In the genomic region with DNA sequence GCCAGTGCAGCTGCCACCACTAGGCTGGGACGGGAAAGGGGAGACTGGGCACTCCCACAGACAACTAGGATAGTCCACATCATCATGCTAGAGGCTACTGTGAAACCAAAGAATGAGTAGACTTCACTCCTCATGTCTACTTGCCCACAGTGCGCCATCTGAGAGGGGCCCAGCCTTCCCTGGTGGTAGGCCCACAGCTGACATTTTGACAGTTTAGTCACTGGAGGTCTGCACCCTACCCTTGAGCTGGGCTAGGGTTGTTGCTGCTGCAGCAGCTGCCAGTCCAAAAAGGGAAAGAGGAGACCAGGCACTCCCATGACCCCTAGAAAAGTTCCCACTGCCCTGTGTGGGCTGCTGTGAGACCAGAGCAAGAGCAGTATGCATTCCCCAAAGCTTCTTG, we compare ENCODE assay signal across 38 cellular contexts.
"Had no signal": no experiment of that assay in that cellular context is flagged by ENCODE, and none has a peak within 500 bp of the region (broad histone marks: within the 10 kb centered on the region; RNA-seq: fewer than 3 reads in every experiment).

No MANE protein-coding gene starts in this region.

- H3K27ac ChIP-seq: adrenal gland, body of pancreas, brain microvascular endothelial cell, breast epithelium, VCaP had no signal

- H3K4me3 ChIP-seq: adrenal gland, body of pancreas, breast epithelium had no signal

- H3K4me1 ChIP-seq: adrenal gland, body of pancreas, breast epithelium had no signal

- H3K4me3 Mint-ChIP-seq: activated B cell treated with CpG ODN at 0.5 μM for 24 hours; activated CD4-positive, alpha-beta memory T cell treated with anti-CD3 and anti-CD28 coated beads for 36 hours; activated CD4-positive, alpha-beta T cell treated with anti-CD3 and anti-CD28 coated beads, Interleukin-2, amount 10 ng/mL, durations not matched to agents 24 days and 14 days; activated CD8-positive, alpha-beta T cell treated with anti-CD3 and anti-CD28 coated beads for 36 hours; activated naive CD4-positive, alpha-beta T cell treated with anti-CD3 and anti-CD28 coated beads for 36 hours; activated naive CD8-positive, alpha-beta T cell treated with anti-CD3 and anti-CD28 coated beads for 36 hours; activated T-cell treated with anti-CD3 and anti-CD28 coated beads, Interleukin-2, amount 50 U/mL, for 4 hours; activated T-cell treated with anti-CD3 and anti-CD28 coated beads, Interleukin-2, amount 50 U/mL, for 72 hours; activated T-helper 1 cell treated with anti-CD3 and anti-CD28 coated beads, Interleukin-12 subunit alpha, Interleukin-12 subunit beta, Interleukin-2, Interleukin-4 antibody, amounts not matched to agents 30 ng/mL and 10 ng/mL and 1 ng/mL, durations not matched to agents 14 hours and 24 hours and 36 hours; activated T-helper 17 cell treated with anti-CD3 and anti-CD28 coated beads, Interleukin-2, amount 50 U/mL, for 72 hours; T-helper 1 cell treated with Interleukin-12 subunit alpha and Interleukin-12 subunit beta and Interleukin-4 antibody, amounts not matched to agents 30 μg/mL and 1 μg/mL, for 36 hours; T-helper 2 cell treated with Interferon-gamma antibody and Interleukin-4, amounts not matched to agents 5 μg/mL and 100 μg/mL, for 36 hours had no signal

- H3K4me1 Mint-ChIP-seq: activated B cell treated with CpG ODN at 0.5 μM for 24 hours; activated CD4-positive, alpha-beta T cell treated with anti-CD3 and anti-CD28 coated beads, Interleukin-2, amount 10 ng/mL, durations not matched to agents 24 days and 14 days; activated naive CD8-positive, alpha-beta T cell treated with anti-CD3 and anti-CD28 coated beads for 36 hours; activated T-helper 17 cell treated with anti-CD3 and anti-CD28 coated beads, Interleukin-2, amount 50 U/mL, for 72 hours had no signal

- FAIRE-seq: astrocyte, TTC549 had no signal

- H3K27me3 Mint-ChIP-seq: activated B cell treated with CpG ODN at 0.5 μM for 24 hours; activated CD4-positive, alpha-beta memory T cell treated with anti-CD3 and anti-CD28 coated beads for 36 hours; activated CD4-positive, alpha-beta T cell treated with anti-CD3 and anti-CD28 coated beads, Interleukin-2, amount 10 ng/mL, durations not matched to agents 24 days and 14 days; activated CD8-positive, alpha-beta T cell treated with anti-CD3 and anti-CD28 coated beads for 36 hours; activated naive CD8-positive, alpha-beta T cell treated with anti-CD3 and anti-CD28 coated beads for 36 hours; activated T-helper 17 cell treated with anti-CD3 and anti-CD28 coated beads, Interleukin-2, amount 50 U/mL, for 72 hours had no signal

- H3K36me3 ChIP-seq: adrenal gland, brain microvascular endothelial cell, breast epithelium had no signal

- H3K9me3 ChIP-seq: adrenal gland had no signal

- DNase-seq: activated B cell treated with CpG ODN at 0.5 μM for 24 hours; activated CD4-positive, alpha-beta memory T cell treated with anti-CD3 and anti-CD28 coated beads for 36 hours; activated CD4-positive, alpha-beta T cell treated with anti-CD3 and anti-CD28 coated beads for 4 hours; activated CD4-positive, alpha-beta T cell treated with anti-CD3 and anti-CD28 coated beads, Interleukin-2, amount 10 ng/mL, durations not matched to agents 24 days and 14 days; activated CD4-positive, alpha-beta T cell treated with anti-CD3 and anti-CD28 coated beads, Interleukin-2, amount 50 U/mL, for 1 hour; activated CD4-positive, alpha-beta T cell treated with anti-CD3 and anti-CD28 coated beads, Interleukin-2, amount 50 U/mL, for 4 hours; activated CD4-positive, CD25-positive, alpha-beta regulatory T cell treated with anti-CD3 and anti-CD28 coated beads, Interleukin-2, amount 50 U/mL, for 72 hours; activated CD8-positive, alpha-beta memory T cell treated with anti-CD3 and anti-CD28 coated beads, Interleukin-2, amount 50 U/mL, for 4 hours; activated CD8-positive, alpha-beta T cell treated with anti-CD3 and anti-CD28 coated beads for 36 hours; activated effector memory CD4-positive, alpha-beta T cell treated with anti-CD3 and anti-CD28 coated beads, Interleukin-2, amount 50 U/mL, for 16 hours; activated gamma-delta T cell treated with Interleukin-2 at 50 U/mL for 16 hours; activated naive CD4-positive, alpha-beta T cell; activated naive CD4-positive, alpha-beta T cell treated with anti-CD3 and anti-CD28 coated beads for 36 hours; activated naive CD4-positive, alpha-beta T cell treated with anti-CD3 and anti-CD28 coated beads, Interleukin-2, amount 50 U/mL, for 16 hours; activated naive CD8-positive, alpha-beta T cell treated with anti-CD3 and anti-CD28 coated beads for 36 hours; activated T-cell treated with anti-CD3 and anti-CD28 coated beads for 4 hours; activated T-cell treated with anti-CD3 and anti-CD28 coated beads, Interleukin-2, amount 50 U/mL, for 1 hour; activated T-cell treated with anti-CD3 and anti-CD28 coated beads, Interleukin-2, amount 50 U/mL, for 4 hours; activated T-cell treated with anti-CD3 and anti-CD28 coated beads, Interleukin-2, amount 50 U/mL, for 72 hours; adrenal gland; amniotic stem cell; aorta; body of pancreas; brain microvascular endothelial cell; central memory CD4-positive, alpha-beta T cell; SW 1271; T-helper 1 cell; T-helper 2 cell; T-helper 9 cell had no signal

- H3K27ac Mint-ChIP-seq: activated B cell treated with CpG ODN at 0.5 μM for 24 hours; activated CD4-positive, alpha-beta memory T cell treated with anti-CD3 and anti-CD28 coated beads for 36 hours; activated CD4-positive, alpha-beta T cell treated with anti-CD3 and anti-CD28 coated beads, Interleukin-2, amount 10 ng/mL, durations not matched to agents 24 days and 14 days; activated CD8-positive, alpha-beta T cell treated with anti-CD3 and anti-CD28 coated beads for 36 hours; activated naive CD4-positive, alpha-beta T cell treated with anti-CD3 and anti-CD28 coated beads for 36 hours; activated naive CD4-positive, alpha-beta T cell treated with anti-CD3 and anti-CD28 coated beads, Interleukin-2, amount 50 U/mL, for 72 hours; activated naive CD8-positive, alpha-beta T cell treated with anti-CD3 and anti-CD28 coated beads for 36 hours; activated T-cell treated with anti-CD3 and anti-CD28 coated beads, Interleukin-2, amount 50 U/mL, for 72 hours; activated T-helper 1 cell treated with anti-CD3 and anti-CD28 coated beads, Interleukin-12 subunit alpha, Interleukin-12 subunit beta, Interleukin-2, Interleukin-4 antibody, amounts not matched to agents 30 ng/mL and 10 ng/mL and 1 ng/mL, durations not matched to agents 14 hours and 24 hours and 36 hours; activated T-helper 17 cell treated with anti-CD3 and anti-CD28 coated beads, Interleukin-2, amount 50 U/mL, for 72 hours; T-helper 1 cell treated with Interleukin-12 subunit alpha and Interleukin-12 subunit beta and Interleukin-4 antibody, amounts not matched to agents 30 μg/mL and 1 μg/mL, for 36 hours; T-helper 2 cell treated with Interferon-gamma antibody and Interleukin-4, amounts not matched to agents 5 μg/mL and 100 μg/mL, for 36 hours had no signal

- ATAC-seq: activated CD8-positive, alpha-beta T cell treated with anti-CD3 and anti-CD28 coated beads for 36 hours; activated naive CD4-positive, alpha-beta T cell treated with anti-CD3 and anti-CD28 coated beads, Interleukin-2, amount 50 U/mL, for 72 hours; activated T-cell treated with anti-CD3 and anti-CD28 coated beads, Interleukin-2, amount 50 U/mL, for 4 hours; activated T-cell treated with anti-CD3 and anti-CD28 coated beads, Interleukin-2, amount 50 U/mL, for 72 hours; activated T-helper 17 cell treated with anti-CD3 and anti-CD28 coated beads, Interleukin-2, amount 50 U/mL, for 72 hours; body of pancreas had no signal

- H3K27me3 ChIP-seq: adrenal gland, body of pancreas, brain microvascular endothelial cell, breast epithelium had no signal
